1 cellular context compared by ENCODE assay signal in the genomic region with DNA sequence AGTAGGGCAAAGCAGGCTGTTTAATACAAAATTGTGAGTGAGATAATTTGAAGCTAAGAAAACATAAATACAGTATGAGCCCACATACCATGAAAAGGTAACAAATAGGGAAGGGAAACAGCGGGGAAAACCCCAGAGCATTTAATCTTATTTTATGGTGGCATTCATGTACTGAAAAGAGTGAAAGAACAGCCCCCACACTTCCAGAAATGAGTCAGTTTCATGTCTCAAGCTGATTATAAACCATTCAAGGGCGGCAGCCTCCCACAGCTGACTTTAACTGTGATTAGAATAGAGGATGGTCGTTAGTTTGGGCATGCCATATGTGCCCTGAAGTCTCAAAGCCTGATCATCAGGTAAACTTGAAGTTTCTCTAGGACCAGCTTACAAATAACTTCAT.
TF ChIP-seq lines count a peak whose summit lies in the region.

No MANE protein-coding gene starts in this region.

TF ChIP-seq in SK-N-SH, 30 proteins besides CTCF, POLR2A, EP300 and RAD21 (continued from another document):
- no peak for TF ChIP-seq TAF1 (IDR thresholded peaks at IDR 0.05; ENCODE audit: borderline replicate concordance, low read depth, low read length)
TF ChIP-seq in SK-N-SH: peak in this region for 0.
